In genomic region chr12:65308601-65309071, GRCh38 we compare ENCODE assay signal across 14 cellular contexts. TPM values are rescaled to one million over a fixed set of nuclear protein-coding genes. Genes with fewer than 3 reads are reported as not detected.
A peak's percentile ranks its signal among the peaks of the same experiment; 100 is the strongest.
DNase-seq lines count a peak whose midpoint lies in the region; TF ChIP-seq lines count a peak whose summit lies in the region.
"Had no signal": no experiment of that assay in that cellular context is flagged by ENCODE, and none has a peak within 500 bp of the region (broad histone marks: within the 10 kb centered on the region; RNA-seq: fewer than 3 reads in every experiment).

No MANE protein-coding gene starts in this region.

- H3K27ac ChIP-seq in cardiac muscle cell (peak overlapping the region; percentile 40), right atrium auricular region (no peak overlapping the region), SJSA1 (peak overlapping the region; percentile 14; the same call in 1 of the 2 replicates), fibroblast of lung (ENCODE audit: insufficient read depth, low read length) (no peak overlapping the region), spleen (peak overlapping the region in 5 of 8 donors; percentile 1 to 28 (median 9))
- H3K27ac ChIP-seq: suprapubic skin had no signal

- no peak overlapping the region for H3K4me3 ChIP-seq in cardiac muscle cell
- H3K4me3 ChIP-seq in right atrium auricular region = no peak overlapping the region
- no peak overlapping the region for H3K4me3 ChIP-seq in SJSA1
- no peak overlapping the region for H3K4me3 ChIP-seq in fibroblast of lung (replicated peaks in 1 of 4; ENCODE audit: control extremely low read depth in 1 of 4, insufficient read depth in 1 of 4, low read depth in 3 of 4, low read length in 4 of 4)
- H3K4me3 ChIP-seq in spleen = no peak overlapping the region
- H3K4me3 ChIP-seq: suprapubic skin had no signal

- no peak for TF ChIP-seq POLR2A in spleen (IDR thresholded peaks at IDR 0.05)

- no peaks in the 10 kb centered on the region for H3K27me3 ChIP-seq in cardiac muscle cell
- H3K27me3 ChIP-seq in right atrium auricular region = no peaks in the 10 kb centered on the region
- H3K27me3 ChIP-seq in SJSA1 (replicated peaks) = no peaks in the 10 kb centered on the region
- H3K27me3 ChIP-seq in fibroblast of lung (ENCODE audit: control insufficient read depth, insufficient read depth, low read length) = no peaks in the 10 kb centered on the region
- H3K27me3 ChIP-seq in spleen (replicated peaks in 1 of 7) = no peaks in the 10 kb centered on the region
- H3K27me3 ChIP-seq: suprapubic skin had no signal

- no peak for TF ChIP-seq CTCF in cardiac muscle cell (IDR thresholded peaks at IDR 0.05; ENCODE audit: low read depth, low read length)
- TF ChIP-seq CTCF in right atrium auricular region (IDR thresholded peaks at IDR 0.05) = no peak
- no peak for TF ChIP-seq CTCF in fibroblast of lung (conservative IDR thresholded peaks at IDR 0.05 in 1 of 2, IDR thresholded peaks at IDR 0.05 in 1 of 2; ENCODE audit: low read depth in 1 of 2, low read length in 2 of 2)
- no peak for TF ChIP-seq CTCF in spleen (IDR thresholded peaks at IDR 0.05 in 8 of 11, conservative IDR thresholded peaks at IDR 0.05 in 3 of 11)

- intact Hi-C loops in spleen (cut with DNase I; ENCODE audit: low total_unique reads) (no loop called here), head of caudate nucleus (cut with DNase I) (no loop called here)

- H3K36me3 ChIP-seq in cardiac muscle cell (peaks cover 5% of the 10 kb centered on the region), right atrium auricular region (peaks cover 8% of the 10 kb centered on the region), SJSA1 (peaks cover 13% of the 10 kb centered on the region; the same call in 1 of the 2 replicates), fibroblast of lung (ENCODE audit: control insufficient read depth, insufficient read depth, low read length) (no peaks in the 10 kb centered on the region), spleen (no peaks in the 10 kb centered on the region)
- H3K36me3 ChIP-seq: suprapubic skin had no signal

- H3K9me3 ChIP-seq in cardiac muscle cell (ENCODE audit: low read depth) (no peaks in the 10 kb centered on the region), right atrium auricular region (no peaks in the 10 kb centered on the region), SJSA1 (replicated peaks) (no peaks in the 10 kb centered on the region), fibroblast of lung (ENCODE audit: control insufficient read depth, insufficient read depth, low read depth, low read length) (no peaks in the 10 kb centered on the region), spleen (no peaks in the 10 kb centered on the region)
- H3K9me3 ChIP-seq: suprapubic skin had no signal

- peaks cover 26% of the 10 kb centered on the region for H3K79me2 ChIP-seq in fibroblast of lung (ENCODE audit: control insufficient read depth, insufficient read depth, low read length)

- no peak overlapping the region for H2AFZ ChIP-seq in fibroblast of lung (ENCODE audit: low read length)

- no peak overlapping the region for H3K9ac ChIP-seq in fibroblast of lung (ENCODE audit: insufficient read depth, low read length)

- H4K20me1 ChIP-seq in fibroblast of lung (ENCODE audit: control insufficient read depth, extremely low read depth, insufficient read depth, low read length) = no peaks in the 10 kb centered on the region

- H3K4me2 ChIP-seq in fibroblast of lung (ENCODE audit: extremely low read depth, insufficient read depth, low read length) = peak overlapping the region; percentile 46

- H3K4me1 ChIP-seq in cardiac muscle cell (ENCODE audit: low read depth) = peaks cover 16% of the 10 kb centered on the region
- peaks cover 0 to 30% of the 10 kb centered on the region in 2 donors for H3K4me1 ChIP-seq in right atrium auricular region
- H3K4me1 ChIP-seq in SJSA1 (replicated peaks) = peaks cover 36% of the 10 kb centered on the region
- H3K4me1 ChIP-seq in fibroblast of lung (ENCODE audit: control insufficient read depth, extremely low read depth, insufficient read depth, low read length) = peaks cover 14% of the 10 kb centered on the region
- H3K4me1 ChIP-seq in spleen = peaks cover 9 to 32% (median 25%) of the 10 kb centered on the region in 6 donors

- DNase-seq in cardiac muscle cell (ENCODE audit: low read depth in 1 of 2, low spot score in 1 of 2) = peak in 1 of 2 donors; percentile 42
- no peak for DNase-seq in right atrium auricular region (ENCODE audit: low spot score)
- peak in 1 of 2 experiments; percentile 5 for DNase-seq in SJSA1 (ENCODE audit: low read depth in 1 of 2, low spot score in 2 of 2)
- peak; percentile 40 to 44 for DNase-seq in fibroblast of lung (ENCODE audit: low read depth in 2 of 2)
- DNase-seq in spleen = no peak
- no peak for DNase-seq in NCI-H510A (lab: John Stamatoyannopoulos, UW)
- DNase-seq in glomerular visceral epithelial cell (ENCODE audit: extremely low spot score) = no peak
- DNase-seq in head of caudate nucleus = no peak
- DNase-seq: activated CD4-positive, alpha-beta T cell treated with anti-CD3 and anti-CD28 coated beads for 1 hour; cerebellar nuclear complex; DMS 273 treated with DMSO at 0.1 percent for 48 hours; posterior cingulate gyrus; T-cell had no signal

- WGBS in spleen, 5 donors = 25 to 42% (median 29%) methylated on average over 3 of the region's 3 CpGs

RNA-seq across cellular contexts. Expression of gene MSRB3, which starts 30.2 kb away (rescaled TPM):
- 41.0 and 44.0 TPM in 2 replicates for total RNA-seq in cardiac muscle cell
- polyA plus RNA-seq in cardiac muscle cell = 72.4 and 76.7 TPM in 2 replicates
- 100 to 1,000 TPM in 1 of 2 donors, 10 to 100 TPM in 1; 98.3 to 108 TPM for total RNA-seq in right atrium auricular region
- total RNA-seq in SJSA1 (2014; rRNA removed; shearing (Covaris generic)) = 47.2 and 55.9 TPM in 2 replicates
- total RNA-seq in fibroblast of lung = 31.3 and 46.9 TPM in 2 replicates
- polyA plus RNA-seq in fibroblast of lung = 43.1 and 105 TPM in 2 replicates
- 31.9 and 66.1 TPM in 2 replicates for polyA plus RNA-seq in fibroblast of lung (2012)
- 65.8 and 94.2 TPM in 2 replicates for polyA minus RNA-seq in fibroblast of lung (ENCODE audit: low replicate concordance)
- total RNA-seq in spleen = 10 to 100 TPM; 11.1 to 64.4 (median 23.4) TPM
- polyA plus RNA-seq in spleen = 1 to 10 TPM; 4.3 to 6.6 (median 4.5) TPM

Comparison
In these comparisons a context has a peak if more than half of its experiments do, and no peak if none do; other contexts are left out.
1. H3K27ac ChIP-seq: peak in cardiac muscle cell (single experiment), SJSA1 (single experiment) and spleen (5 of 8); none in right atrium auricular region (0 of 2) and fibroblast of lung (single experiment).
2. DNase-seq: peak in fibroblast of lung (2 of 2); none in right atrium auricular region (single experiment), spleen (single experiment), NCI-H510A (single experiment), glomerular visceral epithelial cell (single experiment) and head of caudate nucleus (0 of 42).